In genomic region chr1:176863613-176864012, GRCh38 we compare ENCODE assay signal across 1 cellular context.
TF ChIP-seq lines count a peak whose summit lies in the region.

No MANE protein-coding gene starts in this region.

TF ChIP-seq in WTC11, 78 proteins besides CTCF, POLR2A, EP300 and RAD21 (continued from another document):
- TF ChIP-seq, protein P1, sequence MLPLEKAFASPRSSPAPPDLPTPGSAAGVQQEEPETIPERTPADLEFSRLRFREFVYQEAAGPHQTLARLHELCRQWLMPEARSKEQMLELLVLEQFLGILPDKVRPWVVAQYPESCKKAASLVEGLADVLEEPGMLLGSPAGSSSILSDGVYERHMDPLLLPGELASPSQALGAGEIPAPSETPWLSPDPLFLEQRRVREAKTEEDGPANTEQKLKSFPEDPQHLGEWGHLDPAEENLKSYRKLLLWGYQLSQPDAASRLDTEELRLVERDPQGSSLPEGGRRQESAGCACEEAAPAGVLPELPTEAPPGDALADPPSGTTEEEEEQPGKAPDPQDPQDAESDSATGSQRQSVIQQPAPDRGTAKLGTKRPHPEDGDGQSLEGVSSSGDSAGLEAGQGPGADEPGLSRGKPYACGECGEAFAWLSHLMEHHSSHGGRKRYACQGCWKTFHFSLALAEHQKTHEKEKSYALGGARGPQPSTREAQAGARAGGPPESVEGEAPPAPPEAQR (CRISPR knock-in tag; IDR thresholded peaks at IDR 0.05) = no peak
- TF ChIP-seq EMX1 (CRISPR knock-in tag; IDR thresholded peaks at IDR 0.05) (no peak), TCF7 (CRISPR knock-in tag; IDR thresholded peaks at IDR 0.05; ENCODE audit: low read depth) (no peak), SMAD4 (CRISPR knock-in tag; IDR thresholded peaks at IDR 0.05) (no peak), ZNF121 (CRISPR knock-in tag; IDR thresholded peaks at IDR 0.05) (no peak), ATF3 (CRISPR knock-in tag; conservative IDR thresholded peaks at IDR 0.05) (no peak), GABPB1 (CRISPR knock-in tag; IDR thresholded peaks at IDR 0.05) (no peak), CREM (CRISPR knock-in tag; IDR thresholded peaks at IDR 0.05) (no peak), NR1H2 (CRISPR knock-in tag; IDR thresholded peaks at IDR 0.05) (no peak)
- TF ChIP-seq, protein P2, sequence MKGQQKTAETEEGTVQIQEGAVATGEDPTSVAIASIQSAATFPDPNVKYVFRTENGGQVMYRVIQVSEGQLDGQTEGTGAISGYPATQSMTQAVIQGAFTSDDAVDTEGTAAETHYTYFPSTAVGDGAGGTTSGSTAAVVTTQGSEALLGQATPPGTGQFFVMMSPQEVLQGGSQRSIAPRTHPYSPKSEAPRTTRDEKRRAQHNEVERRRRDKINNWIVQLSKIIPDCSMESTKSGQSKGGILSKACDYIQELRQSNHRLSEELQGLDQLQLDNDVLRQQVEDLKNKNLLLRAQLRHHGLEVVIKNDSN (CRISPR knock-in tag; IDR thresholded peaks at IDR 0.05) = no peak
- TF ChIP-seq, protein P3, sequence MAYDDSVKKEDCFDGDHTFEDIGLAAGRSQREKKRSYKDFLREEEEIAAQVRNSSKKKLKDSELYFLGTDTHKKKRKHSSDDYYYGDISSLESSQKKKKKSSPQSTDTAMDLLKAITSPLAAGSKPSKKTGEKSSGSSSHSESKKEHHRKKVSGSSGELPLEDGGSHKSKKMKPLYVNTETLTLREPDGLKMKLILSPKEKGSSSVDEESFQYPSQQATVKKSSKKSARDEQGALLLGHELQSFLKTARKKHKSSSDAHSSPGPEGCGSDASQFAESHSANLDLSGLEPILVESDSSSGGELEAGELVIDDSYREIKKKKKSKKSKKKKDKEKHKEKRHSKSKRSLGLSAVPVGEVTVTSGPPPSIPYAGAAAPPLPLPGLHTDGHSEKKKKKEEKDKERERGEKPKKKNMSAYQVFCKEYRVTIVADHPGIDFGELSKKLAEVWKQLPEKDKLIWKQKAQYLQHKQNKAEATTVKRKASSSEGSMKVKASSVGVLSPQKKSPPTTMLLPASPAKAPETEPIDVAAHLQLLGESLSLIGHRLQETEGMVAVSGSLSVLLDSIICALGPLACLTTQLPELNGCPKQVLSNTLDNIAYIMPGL (CRISPR knock-in tag; IDR thresholded peaks at IDR 0.05) = no peak
